ENCODE assay signal across 1 cellular context in genomic region chr16:73711441-73712080, GRCh38.
TF ChIP-seq lines count a peak whose summit lies in the region.

No MANE protein-coding gene starts in this region.

TF ChIP-seq in H1, 55 proteins besides CTCF, POLR2A, EP300 and RAD21 (continued from another document):
- no peak for TF ChIP-seq POLR2AphosphoS5 (IDR thresholded peaks at IDR 0.05; ENCODE audit: low read depth, low read length)
- no peak for TF ChIP-seq TCF12 (IDR thresholded peaks at IDR 0.05; ENCODE audit: low read depth, low read length)
- TF ChIP-seq HDAC2 (IDR thresholded peaks at IDR 0.05; ENCODE audit: borderline replicate concordance in 1 of 2, low read depth in 2 of 2, low read length in 2 of 2), result no peak
